In the genomic region with DNA sequence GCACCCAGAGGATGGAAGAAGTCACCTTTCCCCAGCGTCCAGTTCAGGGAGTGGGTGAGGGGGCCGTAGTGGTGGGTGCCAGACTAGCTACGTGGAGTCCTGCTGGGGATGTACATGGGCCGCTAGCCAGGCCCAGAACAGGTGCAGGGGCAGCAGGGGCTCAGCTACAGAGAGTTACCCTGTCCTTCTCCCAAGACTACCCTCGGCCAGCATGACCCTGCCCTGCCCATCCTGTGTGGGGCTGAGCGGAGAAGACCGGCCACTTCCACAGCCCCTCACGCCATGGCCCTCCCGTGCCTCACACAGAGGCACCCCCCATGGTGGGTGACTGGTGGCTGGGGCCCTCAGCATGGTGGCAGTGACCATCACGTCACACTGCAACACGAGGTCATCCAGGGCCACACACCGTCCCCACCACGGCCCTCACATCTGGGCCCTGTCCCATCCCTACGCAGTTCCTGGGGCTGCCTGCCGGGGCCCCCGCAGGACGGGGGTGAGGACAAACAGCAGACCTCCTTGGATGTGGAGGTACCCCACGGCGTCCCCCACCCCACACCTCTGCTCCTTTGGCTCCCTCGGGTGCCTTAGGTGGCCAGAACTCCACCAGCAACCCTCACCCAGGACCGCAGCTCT, we compare ENCODE assay signal across 14 cellular contexts. TPM values are rescaled to one million over a fixed set of nuclear protein-coding genes. Genes with fewer than 3 reads are reported as not detected.
DNase-seq lines count a peak whose midpoint lies in the region; ATAC-seq and TF ChIP-seq lines count a peak whose summit lies in the region.
"Had no signal": no experiment of that assay in that cellular context is flagged by ENCODE, and none has a peak within 500 bp of the region (broad histone marks: within the 10 kb centered on the region; RNA-seq: fewer than 3 reads in every experiment).

No MANE protein-coding gene starts in this region.

- H3K27me3 Mint-ChIP-seq in activated naive CD4-positive, alpha-beta T cell treated with anti-CD3 and anti-CD28 coated beads, Interleukin-2, amount 50 U/mL, for 24 hours, result no peaks in the 10 kb centered on the region
- no peaks in the 10 kb centered on the region for H3K27me3 Mint-ChIP-seq in T-helper 17 cell

- no peak for ATAC-seq in T-helper 17 cell
- ATAC-seq in left ventricle myocardium superior, result peak; percentile 3
- ATAC-seq in upper lobe of left lung (ENCODE audit: low FRiP score in 2 of 2), result peak in 1 of 2 donors; percentile 3

- no peak overlapping the region for H3K27ac Mint-ChIP-seq in activated naive CD4-positive, alpha-beta T cell treated with anti-CD3 and anti-CD28 coated beads, Interleukin-2, amount 50 U/mL, for 24 hours
- H3K27ac Mint-ChIP-seq in T-helper 17 cell, result no peak overlapping the region
- H3K27ac Mint-ChIP-seq: CD14-positive monocyte, nephron had no signal

- no peak for DNase-seq in activated naive CD4-positive, alpha-beta T cell treated with Interleukin-2 at 50 U/mL for 16 hours
- no peak for DNase-seq in T-helper 17 cell
- no peak for DNase-seq in left ventricle myocardium superior
- peak in 1 of 2 donors; percentile 72 for DNase-seq in upper lobe of left lung
- DNase-seq in ecto neural progenitor cell (ENCODE audit: low spot score), result no peak
- DNase-seq in RPMI8226, result no peak
- DNase-seq in GOT3 (lab: John Stamatoyannopoulos, UW), result no peak
- DNase-seq: colonic mucosa; NCI-H1105 treated with DMSO at 0.1 percent for 48 hours; Peyer's patch; stimulated activated CD4-positive, alpha-beta T cell treated with anti-CD3 and anti-CD28 coated beads, Interleukin-4, amount 100 ng/mL, for 4 hours had no signal

- peaks cover 3 to 27% (median 21%) of the 10 kb centered on the region in 4 donors for H3K36me3 ChIP-seq in upper lobe of left lung
- H3K36me3 ChIP-seq: colonic mucosa had no signal

- H3K4me3 ChIP-seq in upper lobe of left lung, result peak overlapping the region in 3 of 4 donors; percentile 88 to 99 (median 90)

- H3K4me1 Mint-ChIP-seq in activated naive CD4-positive, alpha-beta T cell treated with anti-CD3 and anti-CD28 coated beads, Interleukin-2, amount 50 U/mL, for 24 hours, result peaks cover 13% of the 10 kb centered on the region
- peaks cover 19% of the 10 kb centered on the region for H3K4me1 Mint-ChIP-seq in T-helper 17 cell
- H3K4me1 Mint-ChIP-seq: nephron had no signal

- no peak overlapping the region for H3K27ac ChIP-seq in upper lobe of left lung
- H3K27ac ChIP-seq: colonic mucosa had no signal

- H3K4me3 Mint-ChIP-seq in activated naive CD4-positive, alpha-beta T cell treated with anti-CD3 and anti-CD28 coated beads, Interleukin-2, amount 50 U/mL, for 24 hours, result peak overlapping the region; percentile 42
- H3K4me3 Mint-ChIP-seq in T-helper 17 cell, result peak overlapping the region; percentile 3

- TF ChIP-seq CTCF in upper lobe of left lung (IDR thresholded peaks at IDR 0.05), result no peak

- intact Hi-C loops in left ventricle myocardium superior (cut with micrococcal nuclease), result no loop called here

- TF ChIP-seq POLR2A in upper lobe of left lung (IDR thresholded peaks at IDR 0.05), result no peak

- no peak for TF ChIP-seq EP300 in upper lobe of left lung (IDR thresholded peaks at IDR 0.05)

- no peaks in the 10 kb centered on the region for H3K27me3 ChIP-seq in upper lobe of left lung

- H3K36me3 Mint-ChIP-seq in activated naive CD4-positive, alpha-beta T cell treated with anti-CD3 and anti-CD28 coated beads, Interleukin-2, amount 50 U/mL, for 24 hours, result peaks cover 3% of the 10 kb centered on the region
- no peaks in the 10 kb centered on the region for H3K36me3 Mint-ChIP-seq in T-helper 17 cell (ENCODE audit: low read depth)

- no peaks in the 10 kb centered on the region for H3K9me3 Mint-ChIP-seq in activated naive CD4-positive, alpha-beta T cell treated with anti-CD3 and anti-CD28 coated beads, Interleukin-2, amount 50 U/mL, for 24 hours
- H3K9me3 Mint-ChIP-seq: nephron had no signal

- H3K4me1 ChIP-seq in upper lobe of left lung, result peaks cover 13 to 25% (median 14%) of the 10 kb centered on the region in 4 donors
- H3K4me1 ChIP-seq: colonic mucosa had no signal

- WGBS in upper lobe of left lung, 2 donors, result 73 to 85% methylated on average over 5 to 17 of the region's 21 CpGs

- no peaks in the 10 kb centered on the region for H3K9me3 ChIP-seq in T-helper 17 cell (ENCODE audit: control insufficient read depth, low read length, poor library complexity, severe bottlenecking)
- H3K9me3 ChIP-seq in upper lobe of left lung, result no peaks in the 10 kb centered on the region
- H3K9me3 ChIP-seq: colonic mucosa, Peyer's patch had no signal

RNA-seq across cellular contexts. Expression of a gene that starts 1.0 kb away (rescaled TPM):
- total RNA-seq in T-helper 17 cell (100 to 1,000 TPM; 270 to 311 TPM), left ventricle myocardium superior (155 TPM), upper lobe of left lung (100 to 1,000 TPM; 108 to 394 (median 229) TPM)

RNA-seq across cellular contexts. Expression of a gene that starts 23.4 kb away (rescaled TPM):
- total RNA-seq in T-helper 17 cell (not detected), left ventricle myocardium superior (not detected), upper lobe of left lung (1 to 10 TPM in 1 of 6 donors, under 1 TPM in 2, not detected in 3; 0.17 to 2.1 (median 0.49) TPM)
- total RNA-seq: Peyer's patch had no signal

RNA-seq across cellular contexts. Expression of a gene that starts 28.7 kb away (rescaled TPM):
- 10 to 100 TPM; 62.0 to 62.3 TPM for total RNA-seq in T-helper 17 cell
- total RNA-seq in left ventricle myocardium superior, result 21.4 TPM
- total RNA-seq in upper lobe of left lung, result 10 to 100 TPM; 38.0 to 97.4 (median 54.1) TPM

RNA-seq across cellular contexts. Expression of a gene that starts 38.2 kb away (rescaled TPM):
- total RNA-seq in T-helper 17 cell (10 to 100 TPM in 1 of 2 donors, 1 to 10 TPM in 1; 9.3 to 10.2 TPM), left ventricle myocardium superior (12.6 TPM), upper lobe of left lung (10 to 100 TPM; 10.5 to 69.1 (median 34.0) TPM)

RNA-seq across cellular contexts. Expression of a gene that starts 45.2 kb away (rescaled TPM):
- total RNA-seq in T-helper 17 cell (under 1 TPM; 0.27 to 0.39 TPM), left ventricle myocardium superior (0.12 TPM), upper lobe of left lung (1 to 10 TPM in 4 of 6 donors, under 1 TPM in 2; 0.69 to 6.8 (median 1.4) TPM)
